Comparison of ENCODE assay signal across 1 cellular context in genomic region chr1:57468661-57469523, GRCh38.
TF ChIP-seq lines count a peak whose summit lies in the region.

No MANE protein-coding gene starts in this region.

TF ChIP-seq in H1, 55 proteins besides CTCF, POLR2A, EP300 and RAD21 (continued from another document):
- no peak for TF ChIP-seq MAX (IDR thresholded peaks at IDR 0.05)
- TF ChIP-seq TAF1 (IDR thresholded peaks at IDR 0.05; ENCODE audit: low read depth, low read length), result no peak
- no peak for TF ChIP-seq BRCA1 (IDR thresholded peaks at IDR 0.05; ENCODE audit: low read depth, low read length)
- no peak for TF ChIP-seq CREB1 (IDR thresholded peaks at IDR 0.05)
- no peak for TF ChIP-seq SP2 (IDR thresholded peaks at IDR 0.05; ENCODE audit: low read length)
- TF ChIP-seq BACH1 (IDR thresholded peaks at IDR 0.05; ENCODE audit: low read length), result no peak
